In genomic region chr6:33082702-33083101, GRCh38 we compare ENCODE assay signal across 9 cellular contexts. TPM values are rescaled to one million over a fixed set of nuclear protein-coding genes. Genes with fewer than 3 reads are reported as not detected.
A peak's percentile ranks its signal among the peaks of the same experiment; 100 is the strongest.
DNase-seq lines count a peak whose midpoint lies in the region; ATAC-seq and TF ChIP-seq lines count a peak whose summit lies in the region.
"Had no signal": no experiment of that assay in that cellular context is flagged by ENCODE, and none has a peak within 500 bp of the region (broad histone marks: within the 10 kb centered on the region; RNA-seq: fewer than 3 reads in every experiment).

No MANE protein-coding gene starts in this region.

- H4K20me1 ChIP-seq in GM23338 (replicated peaks; ENCODE audit: insufficient read depth): no peaks in the 10 kb centered on the region

- no peak overlapping the region for H2BK15ac ChIP-seq in neuronal stem cell (ENCODE audit: low read length)

- ATAC-seq in GM23338 (peak; percentile 57), GM21576 (IDR thresholded peaks at IDR 0.05; ENCODE audit: unreplicated experiment) (no peak)
- peak; percentile 81 for ATAC-seq in stimulated activated effector memory CD8-positive, alpha-beta T cell treated with anti-CD3 and anti-CD28 coated beads, Interleukin-12 subunit alpha, Interleukin-12 subunit beta, amount 100 ng/mL, for 72 hours

- H3K27ac ChIP-seq in GM23338 (ENCODE audit: low read depth) (no peak overlapping the region), neuronal stem cell (replicated peaks; ENCODE audit: low read length) (no peak overlapping the region)

- H4K91ac ChIP-seq in neuronal stem cell (ENCODE audit: low read depth, low read length, poor library complexity): no peak overlapping the region

- 0 out of 2 replicates have a peak, but pooled peaks cover 3% of the 10 kb centered on the region for H3F3A ChIP-seq in GM23338 (replicated peaks; ENCODE audit: low read depth)

- no peak overlapping the region for H3K4ac ChIP-seq in neuronal stem cell (ENCODE audit: low read length)

- no peaks in the 10 kb centered on the region; the same call in 2 of the 3 replicates for H3K9me3 Mint-ChIP-seq in GM23338
- H3K9me3 Mint-ChIP-seq in stimulated activated effector memory CD8-positive, alpha-beta T cell treated with anti-CD3 and anti-CD28 coated beads, Interleukin-12 subunit alpha, Interleukin-12 subunit beta, amount 100 ng/mL, for 72 hours: no peaks in the 10 kb centered on the region

- peaks cover 22% of the 10 kb centered on the region for H3K36me3 Mint-ChIP-seq in GM23338 (ENCODE audit: low read depth)
- H3K36me3 Mint-ChIP-seq in stimulated activated effector memory CD8-positive, alpha-beta T cell treated with anti-CD3 and anti-CD28 coated beads, Interleukin-12 subunit alpha, Interleukin-12 subunit beta, amount 100 ng/mL, for 72 hours: peaks cover 68% of the 10 kb centered on the region

- TF ChIP-seq CTCF in GM23338 (conservative IDR thresholded peaks at IDR 0.05; ENCODE audit: low read depth in 2 of 2) (peak; percentile 79 to 84), fibroblast of villous mesenchyme (IDR thresholded peaks at IDR 0.05; ENCODE audit: insufficient read depth, low read depth, low read length) (peak; percentile 20)

- no peak overlapping the region for H3K27ac Mint-ChIP-seq in GM23338
- peak overlapping the region; percentile 89 for H3K27ac Mint-ChIP-seq in stimulated activated effector memory CD8-positive, alpha-beta T cell treated with anti-CD3 and anti-CD28 coated beads, Interleukin-12 subunit alpha, Interleukin-12 subunit beta, amount 100 ng/mL, for 72 hours

- H3K27me3 Mint-ChIP-seq in GM23338 (ENCODE audit: insufficient read depth, low read depth, poor library complexity): peaks cover 14% of the 10 kb centered on the region

- no peak overlapping the region for H2BK120ac ChIP-seq in neuronal stem cell (ENCODE audit: low read depth, low read length)

- no CpG with 5 or more reads among the region's 2 CpGs for WGBS in neuronal stem cell (ENCODE audit: extremely low coverage in 2 of 2, insufficient read length in 2 of 2, insufficient replicate concordance in 1 of 2), 2 donors

- peaks cover 8% of the 10 kb centered on the region; the same call in 1 of the 2 replicates for H3K9me2 ChIP-seq in GM23338 (ENCODE audit: insufficient read depth)

- H3K36me3 ChIP-seq in GM23338 (ENCODE audit: insufficient read depth): no peaks in the 10 kb centered on the region
- H3K36me3 ChIP-seq in neuronal stem cell (replicated peaks in 1 of 2; ENCODE audit: control insufficient read depth in 2 of 2, insufficient read depth in 2 of 2, low read length in 2 of 2): peaks cover 3 to 17% of the 10 kb centered on the region in 2 donors
- H3K36me3 ChIP-seq: HAP-1 had no signal

- no peak overlapping the region for H3K4me3 Mint-ChIP-seq in GM23338
- H3K4me3 Mint-ChIP-seq in stimulated activated effector memory CD8-positive, alpha-beta T cell treated with anti-CD3 and anti-CD28 coated beads, Interleukin-12 subunit alpha, Interleukin-12 subunit beta, amount 100 ng/mL, for 72 hours: no peak overlapping the region

- H3K14ac ChIP-seq in neuronal stem cell (ENCODE audit: low read length): no peak overlapping the region

- H2AFZ ChIP-seq in GM23338 (no peak overlapping the region), neuronal stem cell (ENCODE audit: low read length) (no peak overlapping the region)

- H3K4me3 ChIP-seq in GM23338 (no peak overlapping the region), fibroblast of villous mesenchyme (ENCODE audit: low read depth, low read length) (no peak overlapping the region), neuronal stem cell (ENCODE audit: low read length in 2 of 2) (no peak overlapping the region)
- H3K4me3 ChIP-seq: HAP-1 had no signal

- peaks cover 38% of the 10 kb centered on the region for H3K4me1 Mint-ChIP-seq in GM23338
- H3K4me1 Mint-ChIP-seq in stimulated activated effector memory CD8-positive, alpha-beta T cell treated with anti-CD3 and anti-CD28 coated beads, Interleukin-12 subunit alpha, Interleukin-12 subunit beta, amount 100 ng/mL, for 72 hours: peaks cover 56% of the 10 kb centered on the region

- H3K4me1 ChIP-seq in GM23338 (ENCODE audit: insufficient read depth): peaks cover 4% of the 10 kb centered on the region; the same call in 1 of the 2 replicates
- H3K4me1 ChIP-seq in neuronal stem cell (ENCODE audit: control insufficient read depth in 2 of 2, insufficient read depth in 1 of 2, low read depth in 1 of 2, low read length in 2 of 2): peaks cover 0 to 5% of the 10 kb centered on the region in 2 donors
- H3K4me1 ChIP-seq: HAP-1 had no signal

- no peaks in the 10 kb centered on the region for H3K79me2 ChIP-seq in GM23338 (replicated peaks; ENCODE audit: insufficient read depth)

- H3K18ac ChIP-seq in neuronal stem cell (ENCODE audit: low read length): no peak overlapping the region

- peak; percentile 54 for DNase-seq in AG20443 (ENCODE audit: low spot score)
- peak; percentile 87 for DNase-seq in GM23338 (ENCODE audit: low spot score)
- peak; percentile 13 to 53 for DNase-seq in SW 1271 (lab: John Stamatoyannopoulos, UW)
- peak; percentile 9 for DNase-seq in fibroblast of villous mesenchyme (ENCODE audit: low read depth)
- no peak for DNase-seq in stimulated activated effector memory CD8-positive, alpha-beta T cell treated with anti-CD3 and anti-CD28 coated beads, Interleukin-12 subunit alpha, Interleukin-12 subunit beta, amount 100 ng/mL, for 72 hours (ENCODE audit: low spot score in 2 of 2)
- no peak for DNase-seq in neuronal stem cell (ENCODE audit: low spot score)
- DNase-seq in NCI-H2081 (lab: John Stamatoyannopoulos, UW): no peak

- H3K4me2 ChIP-seq in GM23338 (no peak overlapping the region), neuronal stem cell (ENCODE audit: insufficient read depth, low read length, poor library complexity, severe bottlenecking) (no peak overlapping the region)

- no peak overlapping the region for H2AK5ac ChIP-seq in neuronal stem cell (ENCODE audit: low read depth, low read length)

- peaks cover 5% of the 10 kb centered on the region for H3K27me3 ChIP-seq in GM23338 (ENCODE audit: insufficient read depth)
- H3K27me3 ChIP-seq in neuronal stem cell (ENCODE audit: control insufficient read depth in 3 of 3, insufficient read depth in 3 of 3, low read depth in 1 of 3, low read length in 3 of 3): peaks cover 0 to 24% (median 2%) of the 10 kb centered on the region in 3 experiments

- no peak overlapping the region for H2BK5ac ChIP-seq in neuronal stem cell (ENCODE audit: low read length)

- no peak overlapping the region for H4K8ac ChIP-seq in neuronal stem cell (ENCODE audit: low read depth, low read length)

- no peak overlapping the region for H2BK12ac ChIP-seq in neuronal stem cell (ENCODE audit: low read length)

- H3K9me3 ChIP-seq in neuronal stem cell (replicated peaks in 1 of 2; ENCODE audit: control insufficient read depth in 2 of 2, insufficient read depth in 1 of 2, low read depth in 1 of 2, low read length in 2 of 2): no peaks in the 10 kb centered on the region
- H3K9me3 ChIP-seq: HAP-1 had no signal

- no peaks in the 10 kb centered on the region for H3K79me1 ChIP-seq in neuronal stem cell (ENCODE audit: low read depth, low read length)

- H3K9ac ChIP-seq in neuronal stem cell (ENCODE audit: low read depth, low read length, poor library complexity): no peak overlapping the region

- no peak overlapping the region for H3K23ac ChIP-seq in neuronal stem cell (ENCODE audit: low read depth, low read length, poor library complexity)

TF ChIP-seq in GM23338, 12 proteins besides CTCF, POLR2A, EP300 and RAD21:
- TF ChIP-seq JUNB (IDR thresholded peaks at IDR 0.05; ENCODE audit: unreplicated experiment): no peak
- TF ChIP-seq STAT1 (IDR thresholded peaks at IDR 0.05; ENCODE audit: unreplicated experiment): no peak
- TF ChIP-seq ETS1 (IDR thresholded peaks at IDR 0.05): no peak
- no peak for TF ChIP-seq POLR2AphosphoS5 (IDR thresholded peaks at IDR 0.05; ENCODE audit: low read depth)

RNA-seq across cellular contexts. Expression of gene HLA-DPB1, which starts 6.9 kb away (rescaled TPM):
- 32.1 and 37.6 TPM in 2 replicates for total RNA-seq in GM23338 (2014; rRNA removed; shearing (Covaris generic))
- 19.8 and 22.0 TPM in 2 replicates for polyA plus RNA-seq in GM23338 (2016; fragmentation: Nextera tagmentation; extraction: Ambion mirVana)
- total RNA-seq in fibroblast of villous mesenchyme: 5.5 and 9.1 TPM in 2 replicates
- 45.7 TPM for polyA plus RNA-seq in neuronal stem cell (2013, experiment 1 of 2)
- polyA plus RNA-seq in neuronal stem cell (2013, experiment 2 of 2): 42.1 TPM

RNA-seq across cellular contexts. Expression of gene HLA-DPA1, which starts 9.3 kb away (rescaled TPM):
- 6.6 and 6.9 TPM in 2 replicates for total RNA-seq in GM23338 (2014; rRNA removed; shearing (Covaris generic))
- polyA plus RNA-seq in GM23338 (2016; fragmentation: Nextera tagmentation; extraction: Ambion mirVana): 3.9 and 4.1 TPM in 2 replicates
- 0.43 and 0.97 TPM in 2 replicates for total RNA-seq in fibroblast of villous mesenchyme
- 2.2 TPM for polyA plus RNA-seq in neuronal stem cell (2013, experiment 1 of 2)
- polyA plus RNA-seq in neuronal stem cell (2013, experiment 2 of 2): 2.2 TPM

Comparison
In these comparisons a context has a peak if more than half of its experiments do, and no peak if none do; other contexts are left out.
1. DNase-seq: peak in AG20443 (single experiment), GM23338 (single experiment), SW 1271 (2 of 2) and fibroblast of villous mesenchyme (single experiment); none in stimulated activated effector memory CD8-positive, alpha-beta T cell treated with anti-CD3 and anti-CD28 coated beads, Interleukin-12 subunit alpha, Interleukin-12 subunit beta, amount 100 ng/mL, for 72 hours (0 of 2), neuronal stem cell (single experiment) and NCI-H2081 (0 of 2).